Comparison of ENCODE assay signal across 27 cellular contexts in the genomic region with DNA sequence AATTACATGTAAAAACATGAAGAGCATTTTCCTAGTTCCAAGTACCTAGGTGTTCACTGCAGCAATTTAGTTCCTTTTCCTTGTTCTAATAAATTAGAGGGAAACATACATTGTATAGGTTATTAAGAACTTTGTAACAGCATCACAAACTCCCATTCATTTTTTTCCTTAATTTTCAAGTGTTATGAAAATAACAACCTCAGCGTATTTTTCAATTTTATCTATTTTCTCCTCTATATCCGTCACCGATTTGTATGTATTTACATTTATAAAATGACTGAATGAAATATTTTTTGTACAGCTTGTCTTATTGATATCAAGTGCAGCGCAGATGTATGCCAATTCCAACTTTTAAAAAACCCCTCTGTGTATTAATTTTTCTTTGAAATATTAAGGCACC.
"Had no signal": no experiment of that assay in that cellular context is flagged by ENCODE, and none has a peak within 500 bp of the region (broad histone marks: within the 10 kb centered on the region; RNA-seq: fewer than 3 reads in every experiment).

No MANE protein-coding gene starts in this region.

- H3K27ac Mint-ChIP-seq: activated B cell treated with CpG ODN at 0.5 μM for 24 hours; activated CD4-positive, alpha-beta memory T cell treated with anti-CD3 and anti-CD28 coated beads for 36 hours; activated CD4-positive, alpha-beta T cell treated with anti-CD3 and anti-CD28 coated beads, Interleukin-2, amount 10 ng/mL, durations not matched to agents 24 days and 14 days; activated CD8-positive, alpha-beta memory T cell treated with anti-CD3 and anti-CD28 coated beads, Interleukin-2, amount 10 ng/mL, durations not matched to agents 7 days and 5 days; activated CD8-positive, alpha-beta T cell treated with anti-CD3 and anti-CD28 coated beads, Interleukin-2, amount 10 ng/mL, durations not matched to agents 7 days and 5 days; activated naive CD8-positive, alpha-beta T cell; effector memory CD8-positive, alpha-beta T cell; T-helper 1 cell treated with Interleukin-12 subunit alpha and Interleukin-12 subunit beta and Interleukin-4 antibody, amounts not matched to agents 30 μg/mL and 1 μg/mL, for 36 hours; T-helper 2 cell treated with Interferon-gamma antibody and Interleukin-4, amounts not matched to agents 5 μg/mL and 100 μg/mL, for 36 hours had no signal

- H3K27ac ChIP-seq: body of pancreas, esophagus muscularis mucosa, foreskin keratinocyte, heart left ventricle, WERI-Rb-1 had no signal

- H3K4me3 ChIP-seq: body of pancreas, esophagus muscularis mucosa, gastrocnemius medialis, heart left ventricle had no signal

- H3K9me3 Mint-ChIP-seq: activated B cell treated with CpG ODN at 0.5 μM for 24 hours; activated CD4-positive, alpha-beta memory T cell treated with anti-CD3 and anti-CD28 coated beads for 36 hours; activated CD4-positive, alpha-beta T cell treated with anti-CD3 and anti-CD28 coated beads, Interleukin-2, amount 10 ng/mL, durations not matched to agents 24 days and 14 days; effector memory CD8-positive, alpha-beta T cell; T-helper 1 cell treated with Interleukin-12 subunit alpha and Interleukin-12 subunit beta and Interleukin-4 antibody, amounts not matched to agents 30 μg/mL and 1 μg/mL, for 36 hours; T-helper 2 cell treated with Interferon-gamma antibody and Interleukin-4, amounts not matched to agents 5 μg/mL and 100 μg/mL, for 36 hours had no signal

- DNase-seq: activated B cell treated with CpG ODN at 0.5 μM for 24 hours; activated CD4-positive, alpha-beta memory T cell treated with anti-CD3 and anti-CD28 coated beads for 36 hours; activated CD8-positive, alpha-beta memory T cell treated with anti-CD3 and anti-CD28 coated beads, Interleukin-2, amount 10 ng/mL, durations not matched to agents 7 days and 5 days; activated CD8-positive, alpha-beta memory T cell treated with anti-CD3 and anti-CD28 coated beads, Interleukin-2, amount 50 U/mL, for 4 hours; activated CD8-positive, alpha-beta T cell treated with anti-CD3 and anti-CD28 coated beads, Interleukin-2, amount 10 ng/mL, durations not matched to agents 7 days and 5 days; activated effector memory CD4-positive, alpha-beta T cell treated with Interleukin-2 at 50 U/mL for 16 hours; activated naive CD4-positive, alpha-beta T cell treated with anti-CD3 and anti-CD28 coated beads, Interleukin-2, amount 50 U/mL, for 16 hours; activated naive CD4-positive, alpha-beta T cell treated with Interleukin-2 at 50 U/mL for 16 hours; activated T-cell treated with anti-CD3 and anti-CD28 coated beads, Interleukin-2, amount 50 U/mL, for 1 hour; activated T-cell treated with anti-CD3 and anti-CD28 coated beads, Interleukin-2, amount 50 U/mL, for 48 hours; amniotic stem cell; cortex of kidney; effector CD4-positive, alpha-beta T cell; effector memory CD8-positive, alpha-beta T cell; foreskin keratinocyte; T1000 had no signal

- FAIRE-seq: colon had no signal

- H3K4me1 ChIP-seq: body of pancreas, esophagus muscularis mucosa, foreskin keratinocyte, gastrocnemius medialis, heart left ventricle had no signal

- H3K9me3 ChIP-seq: body of pancreas, esophagus muscularis mucosa, gastrocnemius medialis, heart left ventricle had no signal

- H3K27me3 Mint-ChIP-seq: activated B cell treated with CpG ODN at 0.5 μM for 24 hours; activated CD4-positive, alpha-beta memory T cell treated with anti-CD3 and anti-CD28 coated beads for 36 hours; activated CD4-positive, alpha-beta T cell treated with anti-CD3 and anti-CD28 coated beads, Interleukin-2, amount 10 ng/mL, durations not matched to agents 24 days and 14 days; activated CD8-positive, alpha-beta memory T cell treated with anti-CD3 and anti-CD28 coated beads, Interleukin-2, amount 10 ng/mL, durations not matched to agents 7 days and 5 days; activated naive CD8-positive, alpha-beta T cell; effector memory CD8-positive, alpha-beta T cell had no signal

- H3K4me1 Mint-ChIP-seq: activated B cell treated with CpG ODN at 0.5 μM for 24 hours had no signal

- ATAC-seq: activated CD4-positive, CD25-positive, alpha-beta regulatory T cell treated with anti-CD3 and anti-CD28 coated beads, Interleukin-2, amount 50 U/mL, for 24 hours; activated CD8-positive, alpha-beta memory T cell treated with anti-CD3 and anti-CD28 coated beads, Interleukin-2, amount 10 ng/mL, durations not matched to agents 7 days and 5 days; activated CD8-positive, alpha-beta T cell treated with anti-CD3 and anti-CD28 coated beads, Interleukin-2, amount 10 ng/mL, durations not matched to agents 7 days and 5 days; body of pancreas; effector memory CD8-positive, alpha-beta T cell; foreskin keratinocyte had no signal

- H3K4me3 Mint-ChIP-seq: activated B cell treated with CpG ODN at 0.5 μM for 24 hours; activated CD4-positive, alpha-beta memory T cell treated with anti-CD3 and anti-CD28 coated beads for 36 hours; activated CD4-positive, alpha-beta T cell treated with anti-CD3 and anti-CD28 coated beads, Interleukin-2, amount 10 ng/mL, durations not matched to agents 24 days and 14 days; activated CD8-positive, alpha-beta memory T cell treated with anti-CD3 and anti-CD28 coated beads, Interleukin-2, amount 10 ng/mL, durations not matched to agents 7 days and 5 days; activated CD8-positive, alpha-beta T cell treated with anti-CD3 and anti-CD28 coated beads, Interleukin-2, amount 10 ng/mL, durations not matched to agents 7 days and 5 days; activated naive CD8-positive, alpha-beta T cell; effector memory CD8-positive, alpha-beta T cell; T-helper 1 cell treated with Interleukin-12 subunit alpha and Interleukin-12 subunit beta and Interleukin-4 antibody, amounts not matched to agents 30 μg/mL and 1 μg/mL, for 36 hours; T-helper 2 cell treated with Interferon-gamma antibody and Interleukin-4, amounts not matched to agents 5 μg/mL and 100 μg/mL, for 36 hours had no signal

- H3K27me3 ChIP-seq: body of pancreas, esophagus muscularis mucosa, foreskin keratinocyte, gastrocnemius medialis, heart left ventricle had no signal
